13 cellular contexts compared by ENCODE assay signal in genomic region chr4:183610033-183610432, GRCh38. TPM values are rescaled to one million over a fixed set of nuclear protein-coding genes. Genes with fewer than 3 reads are reported as not detected.
DNase-seq lines count a peak whose midpoint lies in the region; ATAC-seq and TF ChIP-seq lines count a peak whose summit lies in the region.
"Had no signal": no experiment of that assay in that cellular context is flagged by ENCODE, and none has a peak within 500 bp of the region (broad histone marks: within the 10 kb centered on the region; RNA-seq: fewer than 3 reads in every experiment).

No MANE protein-coding gene starts in this region.

- POLR2A ChIA-PET in IMR-90 (lab: Charles Lee; ENCODE audit: unreplicated experiment): no interaction called here

- no peak overlapping the region for H2BK12ac ChIP-seq in neuronal stem cell (ENCODE audit: low read length)

- no peak overlapping the region for H2AK9ac ChIP-seq in IMR-90 (replicated peaks; ENCODE audit: low read depth, low read length, poor library complexity)

- H3K9me1 ChIP-seq in IMR-90 (ENCODE audit: insufficient read depth, low read length): no peaks in the 10 kb centered on the region

- no peaks in the 10 kb centered on the region for H4K20me1 ChIP-seq in IMR-90 (ENCODE audit: insufficient read depth, low read length)

- H2BK5ac ChIP-seq in IMR-90 (ENCODE audit: low read depth, low read length, poor library complexity, severe bottlenecking) (no peak overlapping the region), neuronal stem cell (ENCODE audit: low read length) (no peak overlapping the region)

- in situ Hi-C loops in IMR-90 (cut with MboI; ENCODE audit: low sequenced_read_pairs): no loop called here

- H4K91ac ChIP-seq in IMR-90 (ENCODE audit: insufficient read depth, low read depth, low read length) (no peak overlapping the region), neuronal stem cell (ENCODE audit: low read depth, low read length, poor library complexity) (no peak overlapping the region)

- H2BK20ac ChIP-seq in IMR-90 (ENCODE audit: low read depth, low read length): no peak overlapping the region

- TF ChIP-seq POLR2A in IMR-90 (IDR thresholded peaks at IDR 0.05; ENCODE audit: low read depth, low read length): no peak

- peak overlapping the region; percentile 21; the same call in 1 of the 2 replicates for H3K14ac ChIP-seq in IMR-90 (replicated peaks; ENCODE audit: low read depth, low read length)
- H3K14ac ChIP-seq in neuronal stem cell (ENCODE audit: low read length): no peak overlapping the region

- H3K18ac ChIP-seq in IMR-90 (ENCODE audit: low read depth, low read length) (peak overlapping the region; percentile 9; the same call in 1 of the 2 replicates), neuronal stem cell (ENCODE audit: low read length) (no peak overlapping the region)

- H4K8ac ChIP-seq in IMR-90 (ENCODE audit: low read depth in 2 of 2, low read length in 2 of 2) (no peak overlapping the region), neuronal stem cell (ENCODE audit: low read depth, low read length) (no peak overlapping the region)

- H3K4ac ChIP-seq in IMR-90 (ENCODE audit: low read depth, low read length) (no peak overlapping the region), neuronal stem cell (ENCODE audit: low read length) (no peak overlapping the region)

- dilution Hi-C loops in IMR-90 (cut with HindIII; ENCODE audit: low sequenced_read_pairs, unreplicated experiment): no loop called here

- intact Hi-C loops in IMR-90 (cut with micrococcal nuclease): no loop called here

- peak; percentile 27 for DNase-seq in Daoy (ENCODE audit: low read depth)
- peak; percentile 35 for DNase-seq in IMR-90
- DNase-seq in cardiac fibroblast (ENCODE audit: low read depth in 2 of 2): peak; percentile 52 to 60
- DNase-seq in neuronal stem cell (ENCODE audit: low spot score): no peak
- DNase-seq in central memory CD4-positive, alpha-beta T cell: no peak
- DNase-seq in medulla oblongata (ENCODE audit: extremely low spot score): no peak
- DNase-seq: activated T-cell treated with anti-CD3 and anti-CD28 coated beads, Interleukin-2, amount 50 U/mL, for 72 hours; CD4-positive, alpha-beta T cell; NCI-H1417 treated with DMSO at 0.1 percent for 48 hours; stimulated activated CD4-positive, alpha-beta T cell treated with anti-CD3 and anti-CD28 coated beads, Interleukin-4, amount 100 ng/mL, for 1 hour; stimulated activated naive CD8-positive, alpha-beta T cell treated with anti-CD3 and anti-CD28 coated beads, Interleukin-15, Interleukin-2, amounts not matched to agents 100 U/mL and 50 U/mL, for 24 hours had no signal

- H3K4me2 ChIP-seq in IMR-90 (ENCODE audit: low read depth, low read length) (peak overlapping the region; percentile 5; the same call in 1 of the 2 replicates), neuronal stem cell (ENCODE audit: insufficient read depth, low read length, poor library complexity, severe bottlenecking) (no peak overlapping the region)

- H2BK120ac ChIP-seq in IMR-90 (ENCODE audit: low read depth, low read length) (no peak overlapping the region), neuronal stem cell (ENCODE audit: low read depth, low read length) (no peak overlapping the region)

- ATAC-seq in IMR-90 (ENCODE audit: low read depth): peak; percentile 14; the same call in 1 of the 2 replicates
- no peak for ATAC-seq in GM19328 (IDR thresholded peaks at IDR 0.05; ENCODE audit: unreplicated experiment)
- no peak for ATAC-seq in GM18858 (IDR thresholded peaks at IDR 0.05; ENCODE audit: unreplicated experiment)
- ATAC-seq: activated T-cell treated with anti-CD3 and anti-CD28 coated beads, Interleukin-2, amount 50 U/mL, for 72 hours had no signal

- no peak overlapping the region for H2AFZ ChIP-seq in IMR-90 (replicated peaks; ENCODE audit: low read length, poor library complexity)
- peak overlapping the region; percentile 46 for H2AFZ ChIP-seq in neuronal stem cell (ENCODE audit: low read length)

- no peak overlapping the region for H4K5ac ChIP-seq in IMR-90 (ENCODE audit: low read depth, low read length)

- no peak for TF ChIP-seq RAD21 in IMR-90 (IDR thresholded peaks at IDR 0.05; ENCODE audit: low read length)

- H3K27ac ChIP-seq in IMR-90 (ENCODE audit: insufficient read depth, low read length) (no peak overlapping the region), neuronal stem cell (replicated peaks; ENCODE audit: low read length) (no peak overlapping the region)

- no peak overlapping the region for H3K4me3 ChIP-seq in IMR-90 (ENCODE audit: insufficient read depth, low read depth, low read length)
- H3K4me3 ChIP-seq in cardiac fibroblast (replicated peaks in 1 of 2; ENCODE audit: low read depth in 2 of 2, low read length in 2 of 2): no peak overlapping the region
- H3K4me3 ChIP-seq in neuronal stem cell (ENCODE audit: low read length in 2 of 2): no peak overlapping the region

- no peaks in the 10 kb centered on the region for H3K36me3 ChIP-seq in IMR-90 (ENCODE audit: control insufficient read depth, insufficient read depth, low read length)
- H3K36me3 ChIP-seq in neuronal stem cell (replicated peaks in 1 of 2; ENCODE audit: control insufficient read depth in 2 of 2, insufficient read depth in 2 of 2, low read length in 2 of 2): no peaks in the 10 kb centered on the region

- TF ChIP-seq CTCF in IMR-90 (conservative IDR thresholded peaks at IDR 0.05; ENCODE audit: low read depth, low read length) (no peak), cardiac fibroblast (IDR thresholded peaks at IDR 0.05; ENCODE audit: low read depth, low read length) (no peak)

- no peaks in the 10 kb centered on the region for H3K79me1 ChIP-seq in IMR-90 (ENCODE audit: low read depth in 1 of 2, low read length in 2 of 2)
- H3K79me1 ChIP-seq in neuronal stem cell (ENCODE audit: low read depth, low read length): no peaks in the 10 kb centered on the region

- H2AK5ac ChIP-seq in IMR-90 (ENCODE audit: low read depth, low read length): no peak overlapping the region
- no peak overlapping the region for H2AK5ac ChIP-seq in neuronal stem cell (ENCODE audit: low read depth, low read length)

- no peak overlapping the region for H2BK15ac ChIP-seq in IMR-90 (ENCODE audit: low read depth, low read length)
- H2BK15ac ChIP-seq in neuronal stem cell (ENCODE audit: low read length): no peak overlapping the region

- H3K4me1 ChIP-seq in IMR-90 (ENCODE audit: control insufficient read depth, insufficient read depth, low read length) (peaks cover 5% of the 10 kb centered on the region; the same call in 1 of the 2 replicates), neuronal stem cell (ENCODE audit: control insufficient read depth in 2 of 2, insufficient read depth in 1 of 2, low read depth in 1 of 2, low read length in 2 of 2) (peaks cover 0 to 2% of the 10 kb centered on the region in 2 donors)

- WGBS in IMR-90 (ENCODE audit: extremely low coverage in 2 of 2, insufficient read length in 1 of 2), 2 experiments: 100% methylated on average over 1 of the region's 2 CpGs; no CpG with 5 or more reads in 1 of the 2 experiments
- no CpG with 5 or more reads among the region's 2 CpGs for WGBS in neuronal stem cell (ENCODE audit: extremely low coverage in 2 of 2, insufficient read length in 2 of 2, insufficient replicate concordance in 1 of 2), 2 donors

- no peak overlapping the region for H3K56ac ChIP-seq in IMR-90 (ENCODE audit: extremely low read depth, insufficient read depth, low read length)

- no peak overlapping the region for H3K9ac ChIP-seq in IMR-90 (ENCODE audit: low read depth, low read length)
- H3K9ac ChIP-seq in neuronal stem cell (ENCODE audit: low read depth, low read length, poor library complexity): no peak overlapping the region

- no peaks in the 10 kb centered on the region for H3K27me3 ChIP-seq in IMR-90 (ENCODE audit: control insufficient read depth, insufficient read depth, low read length)
- H3K27me3 ChIP-seq in neuronal stem cell (ENCODE audit: control insufficient read depth in 3 of 3, insufficient read depth in 3 of 3, low read depth in 1 of 3, low read length in 3 of 3): peaks cover 0 to 8% (median 0%) of the 10 kb centered on the region in 3 experiments

- H3K9me3 ChIP-seq in IMR-90 (ENCODE audit: control insufficient read depth, insufficient read depth, low read length) (no peaks in the 10 kb centered on the region), neuronal stem cell (replicated peaks in 1 of 2; ENCODE audit: control insufficient read depth in 2 of 2, insufficient read depth in 1 of 2, low read depth in 1 of 2, low read length in 2 of 2) (no peaks in the 10 kb centered on the region)

- BruUV-seq in IMR-90 (replicated peaks; lab: Mats Ljungman, UMichigan): no TSS peak

- CTCF ChIA-PET in IMR-90 (lab: Yijun Ruan, JAX): no interaction called here

- no peak overlapping the region for H3K23ac ChIP-seq in IMR-90 (ENCODE audit: low read depth, low read length)
- H3K23ac ChIP-seq in neuronal stem cell (ENCODE audit: low read depth, low read length, poor library complexity): no peak overlapping the region

TF ChIP-seq in IMR-90, 13 proteins besides CTCF, POLR2A, EP300 and RAD21:
- TF ChIP-seq, protein P1, sequence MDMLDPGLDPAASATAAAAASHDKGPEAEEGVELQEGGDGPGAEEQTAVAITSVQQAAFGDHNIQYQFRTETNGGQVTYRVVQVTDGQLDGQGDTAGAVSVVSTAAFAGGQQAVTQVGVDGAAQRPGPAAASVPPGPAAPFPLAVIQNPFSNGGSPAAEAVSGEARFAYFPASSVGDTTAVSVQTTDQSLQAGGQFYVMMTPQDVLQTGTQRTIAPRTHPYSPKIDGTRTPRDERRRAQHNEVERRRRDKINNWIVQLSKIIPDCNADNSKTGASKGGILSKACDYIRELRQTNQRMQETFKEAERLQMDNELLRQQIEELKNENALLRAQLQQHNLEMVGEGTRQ (IDR thresholded peaks at IDR 0.05; ENCODE audit: low read depth, low read length): peak; percentile 83
- no peak for TF ChIP-seq CHD1 (IDR thresholded peaks at IDR 0.05; ENCODE audit: low read depth, low read length)

RNA-seq across cellular contexts. Expression of gene RWDD4, which starts 49.0 kb away (rescaled TPM):
- total RNA-seq in Daoy (2014; rRNA removed; shearing (Covaris generic)): 17.5 and 19.2 TPM in 2 replicates
- 8.8 and 22.2 TPM in 2 replicates for total RNA-seq in IMR-90 (2012; rRNA removed)
- polyA plus RNA-seq in IMR-90 (2012; rRNA removed): 7.3 and 8.5 TPM in 2 replicates
- polyA plus RNA-seq in IMR-90 (2012; cell fraction: cytosol; rRNA removed): 3.1 and 4.3 TPM in 2 replicates
- polyA plus RNA-seq in IMR-90 (2012; cell fraction: nucleus; rRNA removed; ENCODE audit: low replicate concordance): 1.0 and 2.6 TPM in 2 replicates
- 30.3 TPM for polyA plus RNA-seq in neuronal stem cell (2013, experiment 1 of 2)
- 32.0 TPM for polyA plus RNA-seq in neuronal stem cell (2013, experiment 2 of 2)

RNA-seq across cellular contexts. Expression of gene TRAPPC11, which starts 49.1 kb away (rescaled TPM):
- 19.1 and 24.1 TPM in 2 replicates for total RNA-seq in Daoy (2014; rRNA removed; shearing (Covaris generic))
- total RNA-seq in IMR-90 (2012; rRNA removed): 38.9 and 56.8 TPM in 2 replicates
- polyA plus RNA-seq in IMR-90 (2012; rRNA removed): 22.1 and 25.3 TPM in 2 replicates
- 10.4 and 13.9 TPM in 2 replicates for polyA plus RNA-seq in IMR-90 (2012; cell fraction: cytosol; rRNA removed)
- 20.8 and 47.1 TPM in 2 replicates for polyA plus RNA-seq in IMR-90 (2012; cell fraction: nucleus; rRNA removed; ENCODE audit: low replicate concordance)
- polyA plus RNA-seq in neuronal stem cell (2013, experiment 1 of 2): 27.5 TPM
- 29.5 TPM for polyA plus RNA-seq in neuronal stem cell (2013, experiment 2 of 2)

Comparison
In these comparisons a context has a peak if more than half of its experiments do, and no peak if none do; other contexts are left out.
1. DNase-seq: peak in Daoy (single experiment), IMR-90 (single experiment) and cardiac fibroblast (2 of 2); none in neuronal stem cell (single experiment), central memory CD4-positive, alpha-beta T cell (single experiment) and medulla oblongata (single experiment).